In genomic region chr3:50417637-50418033, GRCh38 we compare ENCODE assay signal across 21 cellular contexts. TPM values are rescaled to one million over a fixed set of nuclear protein-coding genes. Genes with fewer than 3 reads are reported as not detected.
DNase-seq lines count a peak whose midpoint lies in the region; ATAC-seq lines count a peak whose summit lies in the region.
"Had no signal": no experiment of that assay in that cellular context is flagged by ENCODE, and none has a peak within 500 bp of the region (broad histone marks: within the 10 kb centered on the region; RNA-seq: fewer than 3 reads in every experiment).

No MANE protein-coding gene starts in this region.

- peak overlapping the region in 1 of 2 donors; percentile 24 for H3K4me3 Mint-ChIP-seq in effector memory CD8-positive, alpha-beta T cell
- H3K4me3 Mint-ChIP-seq: CD4-positive, alpha-beta T cell; HFFc6 had no signal

- peaks cover 4% of the 10 kb centered on the region for H3K36me3 Mint-ChIP-seq in effector memory CD8-positive, alpha-beta T cell (ENCODE audit: insufficient read depth)

- H3K27ac Mint-ChIP-seq in effector memory CD8-positive, alpha-beta T cell, result peak overlapping the region; percentile 60 to 74
- H3K27ac Mint-ChIP-seq: CD4-positive, alpha-beta T cell; HFFc6 had no signal

- DNase-seq in COLO668 (lab: John Stamatoyannopoulos, UW; ENCODE audit: unreplicated experiment), result peak; percentile 4
- DNase-seq in M059J (ENCODE audit: low read depth), result peak; percentile 30
- no peak for DNase-seq in effector memory CD8-positive, alpha-beta T cell
- peak; percentile 27 for DNase-seq in left kidney (ENCODE audit: low read depth, low spot score)
- DNase-seq in T-helper 9 cell, result no peak
- DNase-seq in LoVo (ENCODE audit: low spot score), result no peak
- no peak for DNase-seq in ACHN
- DNase-seq: CD4-positive, alpha-beta T cell; DND-41; H7; HFFc6; IMR-90; MG63; NCI-H1048; NCI-H1417 treated with DMSO at 0.1 percent for 48 hours; NCI-H2029; NCI-H345; NCI-H524; T-helper 1 cell had no signal

- no peaks in the 10 kb centered on the region for H3K9me3 Mint-ChIP-seq in effector memory CD8-positive, alpha-beta T cell
- H3K9me3 Mint-ChIP-seq: CD4-positive, alpha-beta T cell; HFFc6 had no signal

- in situ Hi-C loops in ACHN (cut with HindIII; ENCODE audit: low pct_ligation_motif_present, low pct_unique_long_range_greater_than_20kb, low sequenced_read_pairs), result no loop called here

- peaks cover 19 to 23% of the 10 kb centered on the region in 2 donors for H3K4me1 Mint-ChIP-seq in effector memory CD8-positive, alpha-beta T cell (ENCODE audit: low read depth in 2 of 2)

- ATAC-seq in effector memory CD8-positive, alpha-beta T cell (replicated peaks), result no peak
- ATAC-seq: GM12878, Right ventricle myocardium inferior had no signal

- H3K27me3 Mint-ChIP-seq in effector memory CD8-positive, alpha-beta T cell, result no peaks in the 10 kb centered on the region
- H3K27me3 Mint-ChIP-seq: CD4-positive, alpha-beta T cell had no signal

RNA-seq across cellular contexts. Expression of gene TMEM115, which starts 58.3 kb away (rescaled TPM):
- 28.0 and 38.2 TPM in 2 replicates for total RNA-seq in M059J (2014; rRNA removed; shearing (Covaris generic))

Comparison
In these comparisons a context has a peak if more than half of its experiments do, and no peak if none do; other contexts are left out.
1. DNase-seq: peak in COLO668 (single experiment), M059J (single experiment) and left kidney (single experiment); none in effector memory CD8-positive, alpha-beta T cell (0 of 3), T-helper 9 cell (single experiment), LoVo (single experiment) and ACHN (single experiment).